8 cellular contexts compared by ENCODE assay signal in genomic region chr6:13573255-13573654, GRCh38. TPM values are rescaled to one million over a fixed set of nuclear protein-coding genes. Genes with fewer than 3 reads are reported as not detected.
DNase-seq lines count a peak whose midpoint lies in the region; ATAC-seq and TF ChIP-seq lines count a peak whose summit lies in the region.

No MANE protein-coding gene starts in this region.

- H3K9me3 ChIP-seq in BE2C (no peaks in the 10 kb centered on the region), MG63 (peaks cover 9% of the 10 kb centered on the region; the same call in 1 of the 2 replicates), neural cell (ENCODE audit: low read length) (peaks cover 6% of the 10 kb centered on the region)

- no peak for TF ChIP-seq RAD21 in neural cell (conservative IDR thresholded peaks at IDR 0.05)

- intact Hi-C loops in dorsolateral prefrontal cortex (cut with DNase I) = loop anchor here (5.0 to 10.0 kb wide), 4 partner anchors 118 to 238 kb away; partner anchors contain the start of gene RANBP9 (in 1 of the 2)

- no peak for TF ChIP-seq EP300 in neural cell (conservative IDR thresholded peaks at IDR 0.05; ENCODE audit: poor library complexity, severe bottlenecking)

- H2AFZ ChIP-seq in neural cell (ENCODE audit: low read depth, low read length) = no peak overlapping the region

- peak overlapping the region in 58 of 59 donors; percentile 65 to 99 (median 97) for H3K27ac ChIP-seq in dorsolateral prefrontal cortex
- no peak overlapping the region for H3K27ac ChIP-seq in neural cell (ENCODE audit: low read length)

- no peak overlapping the region for H3K4me2 ChIP-seq in neural cell (ENCODE audit: low read length)

- no peak for TF ChIP-seq CTCF in BE2C (IDR thresholded peaks at IDR 0.05; ENCODE audit: low read depth, low read length)
- no peak for TF ChIP-seq CTCF in dorsolateral prefrontal cortex (IDR thresholded peaks at IDR 0.05 in 54 of 56, conservative IDR thresholded peaks at IDR 0.05 in 2 of 56; ENCODE audit: low read depth in 1 of 56, partially characterized antibody in 56 of 56)
- TF ChIP-seq CTCF in neural cell (IDR thresholded peaks at IDR 0.05; ENCODE audit: poor library complexity, severe bottlenecking) = no peak

- TF ChIP-seq POLR2A in GM18505 (IDR thresholded peaks at IDR 0.05; ENCODE audit: borderline replicate concordance, extremely low read depth, insufficient read depth, insufficient read length) = no peak

- H3K27me3 ChIP-seq in BE2C = no peaks in the 10 kb centered on the region
- peaks cover 6% of the 10 kb centered on the region; the same call in 1 of the 2 replicates for H3K27me3 ChIP-seq in MG63
- no peaks in the 10 kb centered on the region for H3K27me3 ChIP-seq in dorsolateral prefrontal cortex
- no peaks in the 10 kb centered on the region for H3K27me3 ChIP-seq in neural cell (ENCODE audit: insufficient read depth, low read depth, low read length)

- no peaks in the 10 kb centered on the region for H3K4me1 ChIP-seq in BE2C

- no peaks in the 10 kb centered on the region for H3K9me2 ChIP-seq in neural cell (ENCODE audit: insufficient read depth, low read length)

- peaks cover 12% of the 10 kb centered on the region for H3F3A ChIP-seq in neural cell (ENCODE audit: insufficient read depth, low read length, poor library complexity, severe bottlenecking)

- no peaks in the 10 kb centered on the region for H4K20me1 ChIP-seq in neural cell (ENCODE audit: insufficient read depth)

- peaks cover 4% of the 10 kb centered on the region for H3K79me2 ChIP-seq in neural cell (replicated peaks; ENCODE audit: insufficient read depth, low read length)

- H3K36me3 ChIP-seq in BE2C = no peaks in the 10 kb centered on the region
- H3K36me3 ChIP-seq in MG63 = peaks cover 6% of the 10 kb centered on the region; the same call in 1 of the 2 replicates
- H3K36me3 ChIP-seq in neural cell (ENCODE audit: insufficient read depth, low read length) = no peaks in the 10 kb centered on the region

- ATAC-seq in GM18519 (IDR thresholded peaks at IDR 0.05; ENCODE audit: low FRiP score, unreplicated experiment) (no peak), GM18505 (IDR thresholded peaks at IDR 0.05; ENCODE audit: unreplicated experiment) (no peak)

- peak overlapping the region; percentile 87 for H3K4me3 ChIP-seq in BE2C (ENCODE audit: low read depth, low read length)
- peak overlapping the region; percentile 74 for H3K4me3 ChIP-seq in MG63
- peak overlapping the region in 57 of 59 donors; percentile 46 to 96 (median 87) for H3K4me3 ChIP-seq in dorsolateral prefrontal cortex
- H3K4me3 ChIP-seq in neural cell (ENCODE audit: low read length) = peak overlapping the region; percentile 91

- H3K9ac ChIP-seq in neural cell (ENCODE audit: low read length) = peak overlapping the region; percentile 87

- DNase-seq in BE2C = no peak
- no peak for DNase-seq in MG63
- DNase-seq in dorsolateral prefrontal cortex = no peak
- DNase-seq in NCI-H748 treated with DMSO at 0.1 percent for 48 hours (lab: John Stamatoyannopoulos, UW) = no peak
- no peak for DNase-seq in SIG-M5 (lab: John Stamatoyannopoulos, UW)

TF ChIP-seq in neural cell, 6 proteins besides CTCF, POLR2A, EP300 and RAD21:
- TF ChIP-seq TAF1 (IDR thresholded peaks at IDR 0.05; ENCODE audit: low read depth) (no peak), POLR2AphosphoS5 (IDR thresholded peaks at IDR 0.05) (no peak), MXI1 (conservative IDR thresholded peaks at IDR 0.05; ENCODE audit: poor library complexity, severe bottlenecking) (no peak), SMC3 (conservative IDR thresholded peaks at IDR 0.05; ENCODE audit: poor library complexity) (no peak), REST (IDR thresholded peaks at IDR 0.05; ENCODE audit: borderline replicate concordance) (no peak), EZH2 (IDR thresholded peaks at IDR 0.05; ENCODE audit: borderline replicate concordance, insufficient read depth, low read length, poor library complexity, severe bottlenecking) (no peak)

RNA-seq across cellular contexts. Expression of gene SIRT5, which starts 1.1 kb away (rescaled TPM):
- polyA plus RNA-seq in BE2C (2012; ENCODE audit: insufficient read depth, insufficient read length, low read depth) = 6.6 TPM
- 18.1 and 34.3 TPM in 2 replicates for total RNA-seq in MG63 (2014; rRNA removed; shearing (Covaris generic); ENCODE audit: low replicate concordance)
- total RNA-seq in dorsolateral prefrontal cortex = 10 to 100 TPM; 21.4 to 45.4 (median 34.7) TPM
- polyA plus RNA-seq in neural cell = 15.9 and 16.5 TPM in 2 replicates
- polyA minus RNA-seq in neural cell = 15.8 and 18.8 TPM in 2 replicates

RNA-seq across cellular contexts. Expression of gene NOL7, which starts 41.9 kb away (rescaled TPM):
- 117 TPM for polyA plus RNA-seq in BE2C (2012; ENCODE audit: insufficient read depth, insufficient read length, low read depth)
- total RNA-seq in MG63 (2014; rRNA removed; shearing (Covaris generic); ENCODE audit: low replicate concordance) = 222 and 307 TPM in 2 replicates
- total RNA-seq in dorsolateral prefrontal cortex = 10 to 100 TPM; 37.1 to 64.3 (median 48.9) TPM
- 88.8 and 117 TPM in 2 replicates for polyA plus RNA-seq in neural cell
- 35.1 and 40.9 TPM in 2 replicates for polyA minus RNA-seq in neural cell
